In genomic region chr22:38755155-38755910, GRCh38 we compare ENCODE assay signal across 8 cellular contexts. TPM values are rescaled to one million over a fixed set of nuclear protein-coding genes. Genes with fewer than 3 reads are reported as not detected.
DNase-seq lines count a peak whose midpoint lies in the region; ATAC-seq and TF ChIP-seq lines count a peak whose summit lies in the region.

No MANE protein-coding gene starts in this region.

- TF ChIP-seq EP300 in upper lobe of left lung (IDR thresholded peaks at IDR 0.05): peak in 2 of 4 donors; percentile 39 to 85

- peak; percentile 25 for ATAC-seq in HG02870 (IDR thresholded peaks at IDR 0.05; ENCODE audit: unreplicated experiment)
- peak; percentile 74 for ATAC-seq in PC-3
- peak; percentile 71 to 83 for ATAC-seq in natural killer cell treated with Interleukin-12 subunit alpha and Interleukin-12 subunit beta and Interleukin-15 and Interleukin-18, amount 100 ng/mL, for 72 hours
- ATAC-seq in upper lobe of left lung (ENCODE audit: low FRiP score in 2 of 2): peak; percentile 90 to 92

- H3F3A ChIP-seq in PC-3 (ENCODE audit: low read length, unreplicated experiment): no peaks in the 10 kb centered on the region

- H3K4me2 ChIP-seq in PC-3 (ENCODE audit: low read length): peak overlapping the region; percentile 93

- DNase-seq in SIG-M5 treated with dmso at 0.1 percent for 504 hours (lab: John Stamatoyannopoulos, UW; ENCODE audit: unreplicated experiment): peak; percentile 58
- DNase-seq in SIG-M5 (lab: John Stamatoyannopoulos, UW): no peak
- peak; percentile 66 for DNase-seq in PC-3
- peak; percentile 69 for DNase-seq in activated naive CD4-positive, alpha-beta T cell treated with anti-CD3 and anti-CD28 coated beads, Interleukin-2, amount 10 ng/mL, durations not matched to agents 7 days and 5 days
- peak; percentile 87 to 95 for DNase-seq in foreskin fibroblast
- DNase-seq in natural killer cell treated with Interleukin-12 subunit alpha and Interleukin-12 subunit beta and Interleukin-15 and Interleukin-18, amount 100 ng/mL, for 72 hours (ENCODE audit: low spot score): peak; percentile 92
- DNase-seq in upper lobe of left lung: peak; percentile 98 to 99

- no peak for TF ChIP-seq CTCF in PC-3 (conservative IDR thresholded peaks at IDR 0.05; ENCODE audit: low read depth, low read length)
- TF ChIP-seq CTCF in foreskin fibroblast (IDR thresholded peaks at IDR 0.05; ENCODE audit: low read depth, low read length): no peak
- peak in 4 of 6 experiments; percentile 9 to 68 (median 28) for TF ChIP-seq CTCF in upper lobe of left lung (IDR thresholded peaks at IDR 0.05)

- H3K4me1 ChIP-seq in PC-3 (ENCODE audit: insufficient read depth, low read length) (peaks cover 23% of the 10 kb centered on the region), upper lobe of left lung (peaks cover 45 to 57% (median 50%) of the 10 kb centered on the region in 4 donors)

- H2AFZ ChIP-seq in PC-3 (ENCODE audit: low read length): peak overlapping the region; percentile 72; the same call in 1 of the 2 replicates

- H3K36me3 Mint-ChIP-seq in activated naive CD4-positive, alpha-beta T cell treated with anti-CD3 and anti-CD28 coated beads, Interleukin-2, amount 10 ng/mL, durations not matched to agents 7 days and 5 days: peaks cover 54% of the 10 kb centered on the region
- H3K36me3 Mint-ChIP-seq in natural killer cell treated with Interleukin-12 subunit alpha and Interleukin-12 subunit beta and Interleukin-15 and Interleukin-18, amount 100 ng/mL, for 72 hours: no peaks in the 10 kb centered on the region

- H3K27me3 ChIP-seq in PC-3 (ENCODE audit: low read length) (no peaks in the 10 kb centered on the region), upper lobe of left lung (no peaks in the 10 kb centered on the region)

- intact Hi-C loops in PC-3 (cut with micrococcal nuclease): no loop called here

- no peaks in the 10 kb centered on the region for H3K9me3 Mint-ChIP-seq in activated naive CD4-positive, alpha-beta T cell treated with anti-CD3 and anti-CD28 coated beads, Interleukin-2, amount 10 ng/mL, durations not matched to agents 7 days and 5 days
- H3K9me3 Mint-ChIP-seq in natural killer cell treated with Interleukin-12 subunit alpha and Interleukin-12 subunit beta and Interleukin-15 and Interleukin-18, amount 100 ng/mL, for 72 hours: no peaks in the 10 kb centered on the region

- peaks cover 15% of the 10 kb centered on the region for H3K79me2 ChIP-seq in PC-3 (ENCODE audit: low read length)

- no peaks in the 10 kb centered on the region for H3K27me3 Mint-ChIP-seq in activated naive CD4-positive, alpha-beta T cell treated with anti-CD3 and anti-CD28 coated beads, Interleukin-2, amount 10 ng/mL, durations not matched to agents 7 days and 5 days
- H3K27me3 Mint-ChIP-seq in natural killer cell treated with Interleukin-12 subunit alpha and Interleukin-12 subunit beta and Interleukin-15 and Interleukin-18, amount 100 ng/mL, for 72 hours: no peaks in the 10 kb centered on the region

- H3K9me3 ChIP-seq in PC-3 (ENCODE audit: low read length): no peaks in the 10 kb centered on the region
- no peaks in the 10 kb centered on the region for H3K9me3 ChIP-seq in upper lobe of left lung

- BruUV-seq in PC-3 (replicated peaks; lab: Mats Ljungman, UMichigan): no TSS peak

- CTCF ChIA-PET in PC-3 (lab: Charles Lee): no interaction called here
- CTCF ChIA-PET in activated naive CD4-positive, alpha-beta T cell treated with anti-CD3 and anti-CD28 coated beads, Interleukin-2, amount 10 ng/mL, durations not matched to agents 7 days and 5 days (lab: Charles Lee): interaction anchor here (1.5 to 2.2 kb wide), 2 partner anchors 9 to 11 kb away, joined by 5 to 8 read pairs; no protein-coding TSS in a partner anchor

- H3K4me1 Mint-ChIP-seq in activated naive CD4-positive, alpha-beta T cell treated with anti-CD3 and anti-CD28 coated beads, Interleukin-2, amount 10 ng/mL, durations not matched to agents 7 days and 5 days: peaks cover 71% of the 10 kb centered on the region
- H3K4me1 Mint-ChIP-seq in natural killer cell treated with Interleukin-12 subunit alpha and Interleukin-12 subunit beta and Interleukin-15 and Interleukin-18, amount 100 ng/mL, for 72 hours (ENCODE audit: low read depth in 2 of 2): peaks cover 54 to 63% of the 10 kb centered on the region in 2 donors

- POLR2A ChIA-PET in PC-3 (lab: Charles Lee; ENCODE audit: unreplicated experiment): no interaction called here

- peak in 3 of 4 donors; percentile 48 to 65 (median 61) for TF ChIP-seq POLR2A in upper lobe of left lung (IDR thresholded peaks at IDR 0.05)

- H4K20me1 ChIP-seq in PC-3 (ENCODE audit: low read length): no peaks in the 10 kb centered on the region

- H3K36me3 ChIP-seq in PC-3 (ENCODE audit: low read depth, low read length) (no peaks in the 10 kb centered on the region), upper lobe of left lung (peaks cover 8 to 28% (median 25%) of the 10 kb centered on the region in 4 donors)

- no peaks in the 10 kb centered on the region for H3K9me2 ChIP-seq in PC-3 (replicated peaks; ENCODE audit: low read length)

- H3K4me3 Mint-ChIP-seq in activated naive CD4-positive, alpha-beta T cell treated with anti-CD3 and anti-CD28 coated beads, Interleukin-2, amount 10 ng/mL, durations not matched to agents 7 days and 5 days: peak overlapping the region; percentile 97
- peak overlapping the region; percentile 96 for H3K4me3 Mint-ChIP-seq in natural killer cell treated with Interleukin-12 subunit alpha and Interleukin-12 subunit beta and Interleukin-15 and Interleukin-18, amount 100 ng/mL, for 72 hours

- 0 to 2% methylated on average over 9 to 14 of the region's 74 CpGs for WGBS in upper lobe of left lung, 2 donors

- H3K27ac Mint-ChIP-seq in activated naive CD4-positive, alpha-beta T cell treated with anti-CD3 and anti-CD28 coated beads, Interleukin-2, amount 10 ng/mL, durations not matched to agents 7 days and 5 days: peak overlapping the region; percentile 100
- peak overlapping the region; percentile 94 to 97 for H3K27ac Mint-ChIP-seq in natural killer cell treated with Interleukin-12 subunit alpha and Interleukin-12 subunit beta and Interleukin-15 and Interleukin-18, amount 100 ng/mL, for 72 hours

- peak overlapping the region; percentile 75 for H3K27ac ChIP-seq in PC-3 (ENCODE audit: low read length)
- H3K27ac ChIP-seq in upper lobe of left lung: peak overlapping the region; percentile 95 to 98 (median 96)

- peak overlapping the region; percentile 44 for H3K9ac ChIP-seq in PC-3 (ENCODE audit: low read length)

- peak overlapping the region; percentile 82 for H3K4me3 ChIP-seq in PC-3 (ENCODE audit: low read length)
- H3K4me3 ChIP-seq in foreskin fibroblast (ENCODE audit: low read depth in 1 of 2, low read length in 2 of 2): peak overlapping the region; percentile 66 to 69
- peak overlapping the region; percentile 59 to 86 (median 65) for H3K4me3 ChIP-seq in upper lobe of left lung

RNA-seq across cellular contexts. Expression of gene SUN2, which starts 0.5 kb away (rescaled TPM):
- 54.0 and 55.5 TPM in 2 replicates for total RNA-seq in PC-3 (2014; rRNA removed)
- 100 to 1,000 TPM; 203 to 215 TPM for total RNA-seq in natural killer cell treated with Interleukin-12 subunit alpha and Interleukin-12 subunit beta and Interleukin-15 and Interleukin-18, amount 100 ng/mL, for 72 hours
- total RNA-seq in upper lobe of left lung: 100 to 1,000 TPM; 191 to 436 (median 275) TPM

RNA-seq across cellular contexts. Expression of gene DNAL4, which starts 38.6 kb away (rescaled TPM):
- total RNA-seq in PC-3 (2014; rRNA removed) (22.5 and 24.5 TPM in 2 replicates), upper lobe of left lung (10 to 100 TPM; 14.7 to 23.7 (median 20.2) TPM)
- total RNA-seq in natural killer cell treated with Interleukin-12 subunit alpha and Interleukin-12 subunit beta and Interleukin-15 and Interleukin-18, amount 100 ng/mL, for 72 hours: 10 to 100 TPM in 1 of 2 donors, 1 to 10 TPM in 1; 9.0 to 11.0 TPM

RNA-seq across cellular contexts. Expression of gene GTPBP1, which starts 49.6 kb away (rescaled TPM):
- total RNA-seq in PC-3 (2014; rRNA removed): 28.2 and 29.6 TPM in 2 replicates
- total RNA-seq in natural killer cell treated with Interleukin-12 subunit alpha and Interleukin-12 subunit beta and Interleukin-15 and Interleukin-18, amount 100 ng/mL, for 72 hours: 100 to 1,000 TPM; 135 to 192 TPM
- total RNA-seq in upper lobe of left lung: 100 to 1,000 TPM in 2 of 6 donors, 10 to 100 TPM in 4; 57.9 to 176 (median 73.6) TPM

RNA-seq across cellular contexts. Expression of gene JOSD1, which starts 54.6 kb away (rescaled TPM):
- total RNA-seq in PC-3 (2014; rRNA removed) (37.5 and 40.3 TPM in 2 replicates), upper lobe of left lung (10 to 100 TPM; 47.1 to 84.8 (median 67.3) TPM)
- 10 to 100 TPM; 53.6 to 62.3 TPM for total RNA-seq in natural killer cell treated with Interleukin-12 subunit alpha and Interleukin-12 subunit beta and Interleukin-15 and Interleukin-18, amount 100 ng/mL, for 72 hours

Comparison
In these comparisons a context has a peak if more than half of its experiments do, and no peak if none do; other contexts are left out.
1. ATAC-seq: peak in every context shown above with its lines; median percentile 91 in upper lobe of left lung; 77 in natural killer cell treated with Interleukin-12 subunit alpha and Interleukin-12 subunit beta and Interleukin-15 and Interleukin-18, amount 100 ng/mL, for 72 hours; 74 in PC-3; 25 in HG02870.
2. CTCF ChIP-seq: peak in upper lobe of left lung (4 of 6); none in PC-3 (single experiment) and foreskin fibroblast (single experiment).
3. Peak in every context shown above with its lines, with median percentiles within 50 percentile points of each other: H3K4me3 ChIP-seq.